Comparison of ENCODE assay signal across 8 cellular contexts in genomic region chr3:36893137-36893557, GRCh38. TPM values are rescaled to one million over a fixed set of nuclear protein-coding genes. Genes with fewer than 3 reads are reported as not detected.
DNase-seq lines count a peak whose midpoint lies in the region; ATAC-seq and TF ChIP-seq lines count a peak whose summit lies in the region.

No MANE protein-coding gene starts in this region.

- DNase-seq in DND-41 = peak; percentile 57
- peak; percentile 26 for DNase-seq in GM20000 (ENCODE audit: low spot score)
- DNase-seq in MG63 = peak; percentile 36
- peak; percentile 84 for DNase-seq in astrocyte of the spinal cord (ENCODE audit: low read depth, low spot score)
- DNase-seq in left kidney (ENCODE audit: low read depth, low spot score) = peak; percentile 53
- DNase-seq in NCI-H748 (lab: John Stamatoyannopoulos, UW; ENCODE audit: unreplicated experiment) = no peak

- TF ChIP-seq CTCF in DND-41 (IDR thresholded peaks at IDR 0.05; ENCODE audit: borderline replicate concordance, extremely low read depth, low read length, poor library complexity, severe bottlenecking) (no peak), GM20000 (IDR thresholded peaks at IDR 0.05; ENCODE audit: extremely low read depth, missing control alignments) (no peak), astrocyte of the spinal cord (IDR thresholded peaks at IDR 0.05; ENCODE audit: low read depth, low read length) (no peak)

- no peak overlapping the region; the same call in 1 of the 2 replicates for H3K9ac ChIP-seq in DND-41 (ENCODE audit: low read depth, low read length)

- H2AFZ ChIP-seq in DND-41 (ENCODE audit: low read depth, low read length) = peak overlapping the region; percentile 48; the same call in 1 of the 2 replicates

- no peaks in the 10 kb centered on the region for H3K79me2 ChIP-seq in DND-41 (ENCODE audit: insufficient read depth, low read length)

- H3K4me1 ChIP-seq in DND-41 (ENCODE audit: insufficient read depth, low read length) = peaks cover 31% of the 10 kb centered on the region

- no peak overlapping the region for H3K4me3 ChIP-seq in DND-41 (ENCODE audit: low read depth in 1 of 2, low read length in 2 of 2)
- no peak overlapping the region for H3K4me3 ChIP-seq in MG63
- H3K4me3 ChIP-seq in astrocyte of the spinal cord (ENCODE audit: low read depth, low read length) = no peak overlapping the region

- H4K20me1 ChIP-seq in DND-41 (ENCODE audit: insufficient read depth, low read length) = no peaks in the 10 kb centered on the region

- peak overlapping the region; percentile 46 for H3K27ac ChIP-seq in DND-41 (ENCODE audit: low read length)

- H3K36me3 ChIP-seq in DND-41 (ENCODE audit: insufficient read depth, low read length) (peaks cover 72% of the 10 kb centered on the region), MG63 (no peaks in the 10 kb centered on the region)

- in situ Hi-C loops in astrocyte of the spinal cord (cut with HindIII; ENCODE audit: low sequenced_read_pairs) = no loop called here

- peak; percentile 93 for ATAC-seq in DND-41 (ENCODE audit: insufficient read depth, low read depth)
- no peak for ATAC-seq in HG03520 (IDR thresholded peaks at IDR 0.05; ENCODE audit: unreplicated experiment)
- ATAC-seq in HG03045 (IDR thresholded peaks at IDR 0.05; ENCODE audit: unreplicated experiment) = no peak

- no peaks in the 10 kb centered on the region for H3K27me3 ChIP-seq in DND-41 (ENCODE audit: insufficient read depth, low read length, poor library complexity)
- H3K27me3 ChIP-seq in MG63 = no peaks in the 10 kb centered on the region

- H3K9me3 ChIP-seq in DND-41 (ENCODE audit: insufficient read depth, low read length, severe bottlenecking) (no peaks in the 10 kb centered on the region), MG63 (no peaks in the 10 kb centered on the region)

- H3K4me2 ChIP-seq in DND-41 (ENCODE audit: insufficient read depth, low read length) = no peak overlapping the region

RNA-seq across cellular contexts. Expression of gene TRANK1, which starts 51.7 kb away (rescaled TPM):
- total RNA-seq in MG63 (2014; rRNA removed; shearing (Covaris generic); ENCODE audit: low replicate concordance) = 1.0 and 3.8 TPM in 2 replicates
